ENCODE assay signal across 13 cellular contexts in the genomic region with DNA sequence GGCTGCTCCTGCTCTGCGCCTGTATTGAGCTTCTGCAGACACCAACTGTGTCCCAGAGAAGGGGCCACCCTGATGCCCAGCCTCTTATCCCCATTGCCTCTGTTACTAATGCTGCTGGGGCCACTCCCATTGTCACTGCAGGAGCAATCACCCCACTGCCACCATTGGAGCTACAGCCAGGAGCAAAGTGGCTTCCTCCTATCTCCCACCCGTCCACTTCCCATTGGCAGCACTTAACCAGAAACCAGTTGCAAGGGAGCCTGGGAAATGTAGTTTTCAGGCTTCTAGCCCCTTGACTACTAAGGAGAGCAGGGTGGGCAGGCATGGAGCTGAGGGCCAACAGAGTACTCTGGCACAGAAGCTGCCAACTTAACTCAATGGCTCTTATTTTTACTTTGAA. TPM values are rescaled to one million over a fixed set of nuclear protein-coding genes. Genes with fewer than 3 reads are reported as not detected.
DNase-seq lines count a peak whose midpoint lies in the region; ATAC-seq and TF ChIP-seq lines count a peak whose summit lies in the region.
"Had no signal": no experiment of that assay in that cellular context is flagged by ENCODE, and none has a peak within 500 bp of the region (broad histone marks: within the 10 kb centered on the region; RNA-seq: fewer than 3 reads in every experiment).

No MANE protein-coding gene starts in this region.

- H3K4me1 ChIP-seq in Loucy (ENCODE audit: insufficient read depth, low read length, poor library complexity, severe bottlenecking) (peaks cover 19% of the 10 kb centered on the region), adrenal gland (replicated peaks in 1 of 2) (peaks cover 0 to 18% of the 10 kb centered on the region in 2 donors), sigmoid colon (peaks cover 0 to 2% (median 0%) of the 10 kb centered on the region in 4 donors)

- H3K9me3 ChIP-seq in Loucy (ENCODE audit: insufficient read depth, low read depth, low read length) (no peaks in the 10 kb centered on the region), adrenal gland (replicated peaks in 1 of 3) (no peaks in the 10 kb centered on the region), sigmoid colon (no peaks in the 10 kb centered on the region)

- peak; percentile 52 for DNase-seq in activated CD4-positive, alpha-beta T cell treated with anti-CD3 and anti-CD28 coated beads, Interleukin-2, amount 10 ng/mL, durations not matched to agents 24 days and 14 days
- no peak for DNase-seq in activated CD4-positive, alpha-beta T cell treated with anti-CD3 and anti-CD28 coated beads for 36 hours
- DNase-seq in adrenal gland = peak in 5 of 7 donors; percentile 5 to 41 (median 11)
- DNase-seq in sigmoid colon = peak; percentile 52
- no peak for DNase-seq in NCI-H510A treated with DMSO at 0.1 percent for 48 hours (lab: John Stamatoyannopoulos, UW)
- DNase-seq: kidney glomerular epithelial cell; stimulated activated CD4-positive, alpha-beta T cell treated with anti-CD3 and anti-CD28 coated beads, Interleukin-12 subunit alpha, Interleukin-12 subunit beta, amount 100 ng/mL, for 4 hours had no signal

- H3K27ac Mint-ChIP-seq in activated CD4-positive, alpha-beta T cell treated with anti-CD3 and anti-CD28 coated beads, Interleukin-2, amount 10 ng/mL, durations not matched to agents 24 days and 14 days = no peak overlapping the region
- H3K27ac Mint-ChIP-seq in activated CD4-positive, alpha-beta T cell treated with anti-CD3 and anti-CD28 coated beads for 36 hours = no peak overlapping the region

- H3F3A ChIP-seq in Loucy (ENCODE audit: low read depth) = no peaks in the 10 kb centered on the region

- H4K20me1 ChIP-seq in Loucy (ENCODE audit: insufficient read depth, low read length, poor library complexity, severe bottlenecking) = no peaks in the 10 kb centered on the region

- H3K9me2 ChIP-seq in Loucy (replicated peaks; ENCODE audit: low read depth, low read length) = no peaks in the 10 kb centered on the region

- peaks cover 65% of the 10 kb centered on the region for H3K4me1 Mint-ChIP-seq in activated CD4-positive, alpha-beta T cell treated with anti-CD3 and anti-CD28 coated beads, Interleukin-2, amount 10 ng/mL, durations not matched to agents 24 days and 14 days
- peaks cover 46% of the 10 kb centered on the region for H3K4me1 Mint-ChIP-seq in activated CD4-positive, alpha-beta T cell treated with anti-CD3 and anti-CD28 coated beads for 36 hours

- 78 to 81% (median 78%) methylated on average over 2 of the region's 2 CpGs for WGBS in adrenal gland, 4 donors
- 77 to 83% methylated on average over 2 of the region's 2 CpGs for WGBS in sigmoid colon, 2 donors

- TF ChIP-seq EP300 in sigmoid colon (IDR thresholded peaks at IDR 0.05) = no peak

- no peaks in the 10 kb centered on the region for H3K9me3 Mint-ChIP-seq in activated CD4-positive, alpha-beta T cell treated with anti-CD3 and anti-CD28 coated beads, Interleukin-2, amount 10 ng/mL, durations not matched to agents 24 days and 14 days
- no peaks in the 10 kb centered on the region for H3K9me3 Mint-ChIP-seq in activated CD4-positive, alpha-beta T cell treated with anti-CD3 and anti-CD28 coated beads for 36 hours (ENCODE audit: low read depth)
- H3K9me3 Mint-ChIP-seq: activated T-helper 17 cell treated with anti-CD3 and anti-CD28 coated beads, Interleukin-2, amount 50 U/mL, for 72 hours; neural crest cell had no signal

- H3K36me3 Mint-ChIP-seq in activated CD4-positive, alpha-beta T cell treated with anti-CD3 and anti-CD28 coated beads, Interleukin-2, amount 10 ng/mL, durations not matched to agents 24 days and 14 days (ENCODE audit: low read depth) = no peaks in the 10 kb centered on the region
- no peaks in the 10 kb centered on the region for H3K36me3 Mint-ChIP-seq in activated CD4-positive, alpha-beta T cell treated with anti-CD3 and anti-CD28 coated beads for 36 hours (ENCODE audit: low read depth)

- no peak for ATAC-seq in activated CD4-positive, alpha-beta T cell treated with anti-CD3 and anti-CD28 coated beads for 36 hours
- ATAC-seq in GM19395 (IDR thresholded peaks at IDR 0.05; ENCODE audit: unreplicated experiment) = no peak
- no peak for ATAC-seq in GM21717 (IDR thresholded peaks at IDR 0.05; ENCODE audit: unreplicated experiment)
- ATAC-seq: activated T-helper 17 cell treated with anti-CD3 and anti-CD28 coated beads, Interleukin-2, amount 50 U/mL, for 72 hours had no signal

- CTCF ChIA-PET in activated CD4-positive, alpha-beta T cell treated with anti-CD3 and anti-CD28 coated beads for 36 hours (lab: Charles Lee) = interaction anchor here (0.7 kb wide), 1 partner anchor 617 kb away, joined by 3 read pairs; no protein-coding TSS in a partner anchor

- no peak for TF ChIP-seq CTCF in Loucy (conservative IDR thresholded peaks at IDR 0.05; ENCODE audit: low read length)
- TF ChIP-seq CTCF in adrenal gland (IDR thresholded peaks at IDR 0.05) = no peak
- TF ChIP-seq CTCF in sigmoid colon (IDR thresholded peaks at IDR 0.05) = no peak

- intact Hi-C loops in activated CD4-positive, alpha-beta T cell treated with anti-CD3 and anti-CD28 coated beads, Interleukin-2, amount 10 ng/mL, durations not matched to agents 24 days and 14 days (cut with micrococcal nuclease) = no loop called here
- intact Hi-C loops in activated CD4-positive, alpha-beta T cell treated with anti-CD3 and anti-CD28 coated beads for 36 hours (cut with DNase I, micrococcal nuclease) = no loop called here
- intact Hi-C loops in adrenal gland (cut with DNase I) = no loop called here
- intact Hi-C loops in sigmoid colon (cut with DNase I) = no loop called here

- peak overlapping the region; percentile 68 for H2AFZ ChIP-seq in Loucy (ENCODE audit: low read length)

- H3K4me3 Mint-ChIP-seq in activated CD4-positive, alpha-beta T cell treated with anti-CD3 and anti-CD28 coated beads, Interleukin-2, amount 10 ng/mL, durations not matched to agents 24 days and 14 days = no peak overlapping the region
- no peak overlapping the region for H3K4me3 Mint-ChIP-seq in activated CD4-positive, alpha-beta T cell treated with anti-CD3 and anti-CD28 coated beads for 36 hours
- H3K4me3 Mint-ChIP-seq: activated T-helper 17 cell treated with anti-CD3 and anti-CD28 coated beads, Interleukin-2, amount 50 U/mL, for 72 hours; neural crest cell had no signal

- H3K36me3 ChIP-seq in Loucy (ENCODE audit: insufficient read depth, low read length) (no peaks in the 10 kb centered on the region), adrenal gland (replicated peaks in 1 of 2) (no peaks in the 10 kb centered on the region), sigmoid colon (no peaks in the 10 kb centered on the region)
- H3K36me3 ChIP-seq: cardiac muscle cell had no signal

- no peaks in the 10 kb centered on the region for H3K27me3 Mint-ChIP-seq in activated CD4-positive, alpha-beta T cell treated with anti-CD3 and anti-CD28 coated beads, Interleukin-2, amount 10 ng/mL, durations not matched to agents 24 days and 14 days
- no peaks in the 10 kb centered on the region for H3K27me3 Mint-ChIP-seq in activated CD4-positive, alpha-beta T cell treated with anti-CD3 and anti-CD28 coated beads for 36 hours
- H3K27me3 Mint-ChIP-seq: activated T-helper 17 cell treated with anti-CD3 and anti-CD28 coated beads, Interleukin-2, amount 50 U/mL, for 72 hours had no signal

- H3K4me3 ChIP-seq in Loucy (ENCODE audit: low read length, poor library complexity, severe bottlenecking) (no peak overlapping the region), adrenal gland (no peak overlapping the region), sigmoid colon (no peak overlapping the region)
- H3K4me3 ChIP-seq: cardiac muscle cell had no signal

- POLR2A ChIA-PET in activated CD4-positive, alpha-beta T cell treated with anti-CD3 and anti-CD28 coated beads for 36 hours (lab: Charles Lee) = interaction anchor here (0.6 to 1.0 kb wide), 2 partner anchors 74 to 127 kb away, joined by 3 to 4 read pairs; no protein-coding TSS in a partner anchor

- no peaks in the 10 kb centered on the region for H3K79me2 ChIP-seq in Loucy (ENCODE audit: insufficient read depth, low read length)

- no peaks in the 10 kb centered on the region for H3K27me3 ChIP-seq in Loucy (ENCODE audit: insufficient read depth, low read length, poor library complexity, severe bottlenecking)
- H3K27me3 ChIP-seq in adrenal gland = no peaks in the 10 kb centered on the region
- no peaks in the 10 kb centered on the region for H3K27me3 ChIP-seq in sigmoid colon
- H3K27me3 ChIP-seq: cardiac muscle cell had no signal

- H3K27ac ChIP-seq in adrenal gland (no peak overlapping the region), sigmoid colon (no peak overlapping the region)
- H3K27ac ChIP-seq: cardiac muscle cell had no signal

- TF ChIP-seq POLR2A in adrenal gland (IDR thresholded peaks at IDR 0.05) (no peak), sigmoid colon (IDR thresholded peaks at IDR 0.05) (no peak)

- H3K4me2 ChIP-seq in Loucy (ENCODE audit: low read depth, low read length, poor library complexity, severe bottlenecking) = no peak overlapping the region

- no peak overlapping the region for H3K9ac ChIP-seq in Loucy (ENCODE audit: low read depth, low read length, poor library complexity, severe bottlenecking)

RNA-seq across cellular contexts. Expression of a gene that starts 55.9 kb away (rescaled TPM):
- 122 and 135 TPM in 2 replicates for total RNA-seq in activated CD4-positive, alpha-beta T cell treated with anti-CD3 and anti-CD28 coated beads, Interleukin-2, amount 10 ng/mL, durations not matched to agents 24 days and 14 days
- total RNA-seq in activated CD4-positive, alpha-beta T cell treated with anti-CD3 and anti-CD28 coated beads for 36 hours = 100 to 1,000 TPM; 147 to 212 TPM
- total RNA-seq in adrenal gland (10 to 100 TPM; 19.9 to 65.9 (median 37.8) TPM), sigmoid colon (10 to 100 TPM; 18.7 to 28.0 (median 24.5) TPM)
- polyA plus RNA-seq in adrenal gland (10 to 100 TPM; 17.3 to 33.5 (median 21.0) TPM), sigmoid colon (10 to 100 TPM; 23.4 to 71.9 (median 48.6) TPM)

Comparison
In these comparisons a context has a peak if more than half of its experiments do, and no peak if none do; other contexts are left out.
1. DNase-seq: peak in activated CD4-positive, alpha-beta T cell treated with anti-CD3 and anti-CD28 coated beads, Interleukin-2, amount 10 ng/mL, durations not matched to agents 24 days and 14 days (single experiment), adrenal gland (5 of 7) and sigmoid colon (single experiment); none in activated CD4-positive, alpha-beta T cell treated with anti-CD3 and anti-CD28 coated beads for 36 hours (single experiment) and NCI-H510A treated with DMSO at 0.1 percent for 48 hours (single experiment).